Comparison of ENCODE assay signal across 8 cellular contexts in the genomic region with DNA sequence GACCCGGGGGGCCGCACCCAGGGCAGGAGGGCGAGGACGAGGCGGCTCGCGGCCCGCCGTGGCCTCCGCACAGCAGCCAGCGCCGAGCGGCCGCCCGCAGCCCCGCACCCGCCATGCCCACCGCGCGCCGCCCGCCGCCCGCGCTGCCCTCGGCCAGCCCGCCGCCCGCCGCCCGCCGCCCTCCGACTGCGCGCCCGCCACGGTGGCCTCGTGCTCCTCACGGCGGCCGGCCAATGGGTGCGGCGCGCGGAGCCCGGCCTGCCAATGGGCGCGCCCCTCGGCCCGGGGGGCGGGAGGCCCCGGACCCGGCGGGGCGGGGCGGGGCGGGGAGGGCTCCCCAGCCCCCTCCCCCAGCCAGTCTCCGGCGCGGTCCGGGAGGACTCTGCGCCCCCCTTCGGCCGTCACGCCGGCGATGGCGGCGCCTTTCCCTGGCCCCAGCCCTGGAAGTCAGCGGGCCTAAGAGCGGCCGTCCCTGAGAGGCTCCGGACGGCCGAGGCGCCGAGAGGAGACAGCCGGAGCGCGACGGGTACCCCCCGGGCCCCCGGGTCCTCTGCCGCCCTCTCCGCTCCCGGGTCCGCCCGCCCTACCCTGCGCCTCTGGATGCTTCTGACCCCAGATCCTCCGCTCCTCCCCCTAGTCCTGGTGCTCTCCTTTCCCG. TPM values are rescaled to one million over a fixed set of nuclear protein-coding genes. Genes with fewer than 3 reads are reported as not detected.
DNase-seq lines count a peak whose midpoint lies in the region; ATAC-seq and TF ChIP-seq lines count a peak whose summit lies in the region.

Gene NT5DC2 (minus strand): TSS at position 235 of the 658 bp plus-strand sequence. CDS start 120 bp downstream, at position 115.

- WGBS in adipose tissue, 3 donors, result 2 to 7% (median 2%) methylated on average over 13 to 89 of the region's 91 CpGs

- peak within 1 kb of the TSS; percentile 66 for H3K4me3 ChIP-seq in AG10803 (ENCODE audit: low read length)

- ATAC-seq in GM18868 (IDR thresholded peaks at IDR 0.05; ENCODE audit: unreplicated experiment), result peak; percentile 42

- TF ChIP-seq CTCF in AG10803 (conservative IDR thresholded peaks at IDR 0.05; ENCODE audit: low read length), result no peak; the same call in 1 of the 2 replicates

- peak; percentile 64 for DNase-seq in AG10803 (ENCODE audit: low read depth)
- DNase-seq in HuH-7.5 (ENCODE audit: low spot score), result peak; percentile 79
- DNase-seq in SKM-1 treated with dmso at 0.1 percent for 144 hours (lab: John Stamatoyannopoulos, UW; ENCODE audit: unreplicated experiment), result peak; percentile 26
- peak; percentile 80 for DNase-seq in cardiac septum (ENCODE audit: low spot score)
- peak in 9 of 10 donors; percentile 24 to 94 (median 59) for DNase-seq in posterior cingulate gyrus
- DNase-seq in ureter (ENCODE audit: low spot score), result no peak

- intact Hi-C loops in cardiac septum (cut with DNase I) (loop anchor here (10.0 kb wide), 1 partner anchor 631 kb away; the partner anchor contains the start of gene PRKCD), posterior cingulate gyrus (cut with DNase I) (no loop called here)

- H3K27ac ChIP-seq in adipose tissue (ENCODE audit: low read depth, low read length), result no peak within 1 kb of the TSS

RNA-seq across cellular contexts. Expression of gene NT5DC2, which starts in this region (rescaled TPM):
- polyA plus RNA-seq in adipose tissue, result 10 to 100 TPM; 10.8 to 42.7 (median 30.3) TPM
- total RNA-seq in cardiac septum, result 58.2 TPM
- 54.9 TPM for total RNA-seq in ureter
